ENCODE assay signal across 7 cellular contexts in the genomic region with DNA sequence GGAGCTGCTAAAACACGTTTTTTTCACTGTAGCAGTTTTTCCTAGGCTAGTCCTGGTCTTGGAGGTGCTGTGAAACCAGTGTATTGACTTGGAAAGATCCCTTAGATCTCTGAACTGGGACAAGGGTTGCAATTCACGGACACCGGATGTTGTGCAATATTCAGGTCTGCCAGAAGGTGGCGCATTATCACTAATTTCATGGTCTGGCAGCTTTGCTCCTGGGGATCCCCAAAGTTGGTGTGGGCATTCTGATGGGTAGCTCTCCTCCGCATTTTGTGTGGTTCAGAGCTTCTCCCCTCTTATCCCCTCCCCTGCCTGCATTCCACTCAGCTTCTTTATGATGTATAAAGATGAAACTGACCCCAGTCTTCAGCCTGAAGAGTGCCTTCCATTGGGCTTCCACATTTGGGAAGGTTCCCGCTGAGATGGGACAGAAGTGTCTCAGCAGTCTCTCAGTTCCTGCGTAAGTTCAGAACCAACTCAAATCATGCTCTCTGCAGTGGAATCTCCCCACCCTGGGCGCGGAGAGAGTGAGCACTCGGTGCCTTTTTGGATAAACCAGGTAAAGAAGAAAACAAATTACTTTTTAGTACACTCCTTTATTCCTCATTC.
DNase-seq lines count a peak whose midpoint lies in the region; ATAC-seq and TF ChIP-seq lines count a peak whose summit lies in the region.

No MANE protein-coding gene starts in this region.

- no peaks in the 10 kb centered on the region for H3K79me2 ChIP-seq in mammary epithelial cell (ENCODE audit: insufficient read depth, low read length)

- H2AFZ ChIP-seq in mammary epithelial cell (ENCODE audit: low read depth, low read length) = no peak overlapping the region

- in situ Hi-C loops in mammary epithelial cell (cut with MboI; ENCODE audit: low sequenced_read_pairs in 2 of 2) = no loop called here

- H3K9me3 ChIP-seq in NT2/D1 (ENCODE audit: insufficient read depth, low read length) (no peaks in the 10 kb centered on the region), mammary epithelial cell (replicated peaks; ENCODE audit: insufficient read depth, low read length) (peaks cover 7% of the 10 kb centered on the region), lung (ENCODE audit: control insufficient read depth in 2 of 2, insufficient read depth in 1 of 2, low read length in 1 of 2) (no peaks in the 10 kb centered on the region)

- BruUV-seq in mammary epithelial cell (replicated peaks; lab: Mats Ljungman, UMichigan) = no TSS peak

- H3K4me3 ChIP-seq in NT2/D1 (ENCODE audit: insufficient read length, low read depth) = no peak overlapping the region
- no peak overlapping the region for H3K4me3 ChIP-seq in mammary epithelial cell (replicated peaks in 1 of 3; ENCODE audit: insufficient read depth in 1 of 3, low read depth in 2 of 3, low read length in 3 of 3)
- H3K4me3 ChIP-seq in lung = no peak overlapping the region

- H3K4me2 ChIP-seq in mammary epithelial cell (ENCODE audit: insufficient read depth, low read depth, low read length) = no peak overlapping the region

- ATAC-seq in GM19351 (IDR thresholded peaks at IDR 0.05; ENCODE audit: unreplicated experiment) (peak; percentile 77), HG03521 (IDR thresholded peaks at IDR 0.05; ENCODE audit: unreplicated experiment) (peak; percentile 63), lung (ENCODE audit: insufficient read depth, low FRiP score) (no peak)

- no peaks in the 10 kb centered on the region for H4K20me1 ChIP-seq in mammary epithelial cell (ENCODE audit: insufficient read depth, low read length)

- H3K9ac ChIP-seq in NT2/D1 (ENCODE audit: insufficient read length, low read depth) = no peak overlapping the region
- H3K9ac ChIP-seq in mammary epithelial cell (ENCODE audit: insufficient read depth, low read length) = no peak overlapping the region

- peak; percentile 62 for DNase-seq in DMS53 (lab: John Stamatoyannopoulos, UW)
- peak; percentile 47 for DNase-seq in NT2/D1 (ENCODE audit: low read depth, low spot score)
- peak; percentile 14 for DNase-seq in mammary epithelial cell
- peak; percentile 29 for DNase-seq in lung (ENCODE audit: low spot score)
- peak; percentile 44 for DNase-seq in ureter (ENCODE audit: low spot score)

- WGBS in mammary epithelial cell (ENCODE audit: low coverage, missing lambda C conversion rate) = 47% methylated on average over 9 of the region's 10 CpGs
- WGBS in lung, 2 donors = 43 to 44% methylated on average over 10 of the region's 10 CpGs

- intact Hi-C loops in mammary epithelial cell (cut with micrococcal nuclease) = no loop called here

- dilution Hi-C loops in mammary epithelial cell (cut with HindIII; ENCODE audit: low sequenced_read_pairs) = no loop called here

- H3K27me3 ChIP-seq in NT2/D1 (ENCODE audit: insufficient read depth, insufficient read length) (no peaks in the 10 kb centered on the region), mammary epithelial cell (ENCODE audit: insufficient read depth, low read length) (peaks cover 2% of the 10 kb centered on the region), lung (ENCODE audit: control insufficient read depth, insufficient read depth) (no peaks in the 10 kb centered on the region)

- H3K27ac ChIP-seq in mammary epithelial cell (ENCODE audit: insufficient read depth, low read depth, low read length) (no peak overlapping the region), lung (ENCODE audit: low read depth in 1 of 2, low read length in 1 of 2) (no peak overlapping the region)

- CTCF ChIA-PET in mammary epithelial cell (lab: Charles Lee; ENCODE audit: low non-redundant PET) = interaction anchor here (0.7 kb wide), 1 partner anchor 1604 kb away, joined by 3 read pairs; no protein-coding TSS in a partner anchor

- no peaks in the 10 kb centered on the region for H3K36me3 ChIP-seq in NT2/D1 (ENCODE audit: insufficient read depth, insufficient read length, low read length)
- no peaks in the 10 kb centered on the region for H3K36me3 ChIP-seq in mammary epithelial cell (ENCODE audit: insufficient read depth, low read length)
- no peaks in the 10 kb centered on the region for H3K36me3 ChIP-seq in lung (ENCODE audit: control insufficient read depth in 2 of 2, insufficient read depth in 2 of 2, low read length in 2 of 2)

- TF ChIP-seq CTCF in mammary epithelial cell (conservative IDR thresholded peaks at IDR 0.05 in 1 of 2, IDR thresholded peaks at IDR 0.05 in 1 of 2; ENCODE audit: extremely low read depth in 1 of 2, insufficient read depth in 1 of 2, low read depth in 1 of 2, low read length in 2 of 2) (peak; percentile 47 to 50), lung (IDR thresholded peaks at IDR 0.05; ENCODE audit: control extremely low read depth, extremely low read depth) (peak; percentile 32)

- H3K4me1 ChIP-seq in NT2/D1 (ENCODE audit: insufficient read depth, insufficient read length) (no peaks in the 10 kb centered on the region), mammary epithelial cell (ENCODE audit: insufficient read depth, low read length) (no peaks in the 10 kb centered on the region), lung (ENCODE audit: control insufficient read depth in 2 of 2, insufficient read depth in 2 of 2, low read length in 2 of 2) (no peaks in the 10 kb centered on the region)
